ENCODE assay signal across 21 cellular contexts in genomic region chr9:109430231-109430630, GRCh38.
DNase-seq lines count a peak whose midpoint lies in the region; ATAC-seq and TF ChIP-seq lines count a peak whose summit lies in the region.
"Had no signal": no experiment of that assay in that cellular context is flagged by ENCODE, and none has a peak within 500 bp of the region (broad histone marks: within the 10 kb centered on the region; RNA-seq: fewer than 3 reads in every experiment).

No MANE protein-coding gene starts in this region.

- intact Hi-C loops in Right ventricle myocardium inferior (cut with DNase I) (no loop called here), heart left ventricle (cut with DNase I) (loop anchor here in 1 of 10 donors (10.0 kb wide), 1 partner anchor 85 kb away; no protein-coding TSS in a partner anchor)

- 32 to 43% (median 37%) methylated on average over 4 of the region's 4 CpGs for WGBS in heart left ventricle, 4 donors

- H3K9me3 ChIP-seq in cardiac muscle cell (ENCODE audit: low read depth) (no peaks in the 10 kb centered on the region), right atrium auricular region (no peaks in the 10 kb centered on the region), heart left ventricle (no peaks in the 10 kb centered on the region)
- H3K9me3 ChIP-seq: A549; BLaER1 treated with 17β-estradiol and CSF1 and Interleukin-3, amounts not matched to agents 10 nM and 100 nM had no signal

- peak overlapping the region; percentile 73 for H3K27ac ChIP-seq in cardiac muscle cell
- no peak overlapping the region for H3K27ac ChIP-seq in right atrium auricular region
- H3K27ac ChIP-seq in heart left ventricle = peak overlapping the region in 2 of 12 donors; percentile 8 to 22
- H3K27ac ChIP-seq: 22Rv1; A549; BLaER1 treated with 17β-estradiol and CSF1 and Interleukin-3, amounts not matched to agents 10 nM and 100 nM; C4-2B had no signal

- TF ChIP-seq POLR2A in heart left ventricle (IDR thresholded peaks at IDR 0.05) = no peak

- H3K4me1 ChIP-seq in cardiac muscle cell (ENCODE audit: low read depth) (peaks cover 33% of the 10 kb centered on the region), right atrium auricular region (peaks cover 0 to 7% of the 10 kb centered on the region in 2 donors), heart left ventricle (peaks cover 0 to 12% (median 0%) of the 10 kb centered on the region in 12 donors)
- H3K4me1 ChIP-seq: A549 had no signal

- TF ChIP-seq CTCF in cardiac muscle cell (IDR thresholded peaks at IDR 0.05; ENCODE audit: low read depth, low read length) (no peak), right atrium auricular region (IDR thresholded peaks at IDR 0.05) (no peak), heart left ventricle (IDR thresholded peaks at IDR 0.05) (no peak)

- no peaks in the 10 kb centered on the region for H3K36me3 ChIP-seq in cardiac muscle cell
- H3K36me3 ChIP-seq in right atrium auricular region = no peaks in the 10 kb centered on the region
- H3K36me3 ChIP-seq in heart left ventricle = peaks cover 0 to 7% (median 0%) of the 10 kb centered on the region in 9 donors
- H3K36me3 ChIP-seq: BLaER1 treated with 17β-estradiol and CSF1 and Interleukin-3, amounts not matched to agents 10 nM and 100 nM had no signal

- H3K4me3 ChIP-seq in cardiac muscle cell = no peak overlapping the region
- H3K4me3 ChIP-seq in right atrium auricular region = no peak overlapping the region
- no peak overlapping the region for H3K4me3 ChIP-seq in heart left ventricle
- H3K4me3 ChIP-seq: A549; BLaER1 treated with 17β-estradiol and CSF1 and Interleukin-3, amounts not matched to agents 10 nM and 100 nM; GM12878 had no signal

- peak in 1 of 2 donors; percentile 65 for DNase-seq in cardiac muscle cell (ENCODE audit: low read depth in 1 of 2, low spot score in 1 of 2)
- DNase-seq in Right ventricle myocardium inferior (ENCODE audit: missing footprints) = no peak
- peak; percentile 5 for DNase-seq in right atrium auricular region (ENCODE audit: low spot score)
- no peak for DNase-seq in heart left ventricle
- no peak for DNase-seq in COLO668 (lab: John Stamatoyannopoulos, UW; ENCODE audit: unreplicated experiment)
- DNase-seq: AML-193; CD4-positive, alpha-beta T cell; CD8-positive, alpha-beta T cell; COR-L47; DMS 273 treated with DMSO at 0.1 percent for 48 hours; DMS153; DMS53; DMS79; DND-41; EL; GDM1 had no signal

- ATAC-seq in Right ventricle myocardium inferior = no peak
- no peak for ATAC-seq in heart left ventricle
- ATAC-seq: A549; CD8-positive, alpha-beta T cell; GM12878 had no signal

- H3K27me3 ChIP-seq in cardiac muscle cell (no peaks in the 10 kb centered on the region), right atrium auricular region (no peaks in the 10 kb centered on the region), heart left ventricle (no peaks in the 10 kb centered on the region)
